ENCODE assay signal across 10 cellular contexts in the genomic region with DNA sequence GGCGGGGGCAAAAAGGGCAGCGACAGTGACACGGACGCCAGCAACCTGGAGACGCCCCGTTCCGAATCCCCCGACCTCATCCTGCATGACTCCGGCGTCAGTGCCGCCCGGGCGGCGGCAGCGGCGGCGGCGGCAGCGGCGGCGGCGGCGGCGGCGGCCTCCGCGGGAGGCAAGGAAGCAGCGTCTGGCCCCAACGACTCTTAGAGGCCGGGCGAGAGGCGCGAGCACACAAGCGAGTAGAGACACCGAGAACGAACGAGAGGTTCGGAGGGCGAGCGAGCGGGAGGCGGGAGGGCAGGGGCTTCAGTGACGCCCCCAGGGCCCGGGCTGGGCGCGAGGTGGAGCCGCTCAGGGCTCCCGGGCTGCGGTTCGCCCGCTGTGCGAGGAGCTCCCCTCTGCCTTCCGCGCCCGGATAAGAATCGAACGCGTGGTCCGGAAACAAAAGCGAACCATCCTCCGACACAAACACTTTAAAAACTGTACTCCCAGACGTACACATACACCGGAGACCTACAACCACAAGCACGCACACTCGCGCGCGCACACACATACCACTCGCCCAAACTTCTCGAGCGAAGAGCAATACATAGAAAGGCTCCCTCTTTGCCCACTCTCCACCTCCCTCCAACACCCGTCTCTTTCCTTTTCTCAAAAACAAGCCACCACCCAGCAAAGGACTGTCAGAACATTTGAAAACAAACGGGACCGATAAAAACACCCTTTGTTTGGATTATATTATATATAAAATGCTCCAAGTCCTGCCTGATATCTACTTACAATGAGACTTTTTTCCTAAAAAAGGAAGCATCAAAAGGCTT. TPM values are rescaled to one million over a fixed set of nuclear protein-coding genes. Genes with fewer than 3 reads are reported as not detected.
A peak's percentile ranks its signal among the peaks of the same experiment; 100 is the strongest.
DNase-seq lines count a peak whose midpoint lies in the region; ATAC-seq and TF ChIP-seq lines count a peak whose summit lies in the region.
"Had no signal": no experiment of that assay in that cellular context is flagged by ENCODE, and none has a peak within 500 bp of the region (broad histone marks: within the 10 kb centered on the region; RNA-seq: fewer than 3 reads in every experiment).

No MANE protein-coding gene starts in this region.

- H3K27ac Mint-ChIP-seq in CD4-positive, alpha-beta T cell = peak overlapping the region; percentile 59
- peak overlapping the region in 1 of 3 experiments; percentile 47 for H3K27ac Mint-ChIP-seq in nephron

- intact Hi-C loops in CD4-positive, alpha-beta T cell (cut with DNase I, micrococcal nuclease) = loop anchor here (5.0 to 10.0 kb wide), 3 partner anchors 583 to 1747 kb away; a partner anchor contains a TSS
- intact Hi-C loops in colonic mucosa (cut with DNase I) = loop anchor here (10.0 kb wide), 1 partner anchor 763 kb away; no protein-coding TSS in a partner anchor

- H3K4me1 ChIP-seq in colonic mucosa = peaks cover 51% of the 10 kb centered on the region

- H3K9me3 Mint-ChIP-seq in CD4-positive, alpha-beta T cell = no peaks in the 10 kb centered on the region
- H3K9me3 Mint-ChIP-seq in nephron = peaks cover 4% of the 10 kb centered on the region

- H3K27ac ChIP-seq in CD4-positive, alpha-beta T cell (ENCODE audit: low read depth, low read length) = no peak overlapping the region
- H3K27ac ChIP-seq in colonic mucosa = no peak overlapping the region

- H3K4me1 Mint-ChIP-seq in CD4-positive, alpha-beta T cell (ENCODE audit: low read depth) = peaks cover 48% of the 10 kb centered on the region
- peaks cover 29% of the 10 kb centered on the region for H3K4me1 Mint-ChIP-seq in nephron

- CTCF ChIA-PET in CD4-positive, alpha-beta T cell (lab: Charles Lee) = no interaction called here

- H3K27me3 ChIP-seq in CD4-positive, alpha-beta T cell (ENCODE audit: control insufficient read depth, insufficient read depth, low read length) = peaks cover 91% of the 10 kb centered on the region
- peaks cover 93% of the 10 kb centered on the region for H3K27me3 ChIP-seq in colonic mucosa

- peaks cover 81% of the 10 kb centered on the region for H3K27me3 Mint-ChIP-seq in CD4-positive, alpha-beta T cell
- peaks cover 96% of the 10 kb centered on the region for H3K27me3 Mint-ChIP-seq in nephron (ENCODE audit: low read depth)

- no peak overlapping the region for H3K9ac ChIP-seq in colonic mucosa (ENCODE audit: low read depth in 2 of 2, low read length in 2 of 2)

- no peaks in the 10 kb centered on the region for H3K36me3 ChIP-seq in colonic mucosa

- peak; percentile 24 for ATAC-seq in CD4-positive, alpha-beta T cell (ENCODE audit: poor library complexity)
- ATAC-seq in GM18868 (IDR thresholded peaks at IDR 0.05; ENCODE audit: unreplicated experiment) (peak; percentile 16), GM18873 (IDR thresholded peaks at IDR 0.05; ENCODE audit: low FRiP score, unreplicated experiment) (no peak)

- no peak for TF ChIP-seq CTCF in CD4-positive, alpha-beta T cell (IDR thresholded peaks at IDR 0.05)
- TF ChIP-seq CTCF in colonic mucosa (IDR thresholded peaks at IDR 0.05) = no peak
- no peak for TF ChIP-seq CTCF in nephron (IDR thresholded peaks at IDR 0.05; ENCODE audit: unreplicated experiment in 3 of 3)

- DNase-seq in CD4-positive, alpha-beta T cell = peak in 2 of 10 experiments; percentile 20 to 29
- peak; percentile 67 for DNase-seq in NCI-H69 (lab: John Stamatoyannopoulos, UW)
- no peak for DNase-seq in colonic mucosa
- DNase-seq in HT-29 (ENCODE audit: low spot score) = no peak
- DNase-seq in AG08396 (ENCODE audit: low spot score) = no peak

- peak overlapping the region; percentile 39 for H3K4me3 ChIP-seq in colonic mucosa

- H3K36me3 Mint-ChIP-seq in CD4-positive, alpha-beta T cell (ENCODE audit: low read depth) = peaks cover 5% of the 10 kb centered on the region
- no peaks in the 10 kb centered on the region for H3K36me3 Mint-ChIP-seq in nephron (ENCODE audit: low read depth)

- POLR2A ChIA-PET in CD4-positive, alpha-beta T cell (lab: Charles Lee) = interaction anchor here (0.6 to 1.4 kb wide), 5 partner anchors 10 to 1747 kb away, joined by 3 to 7 read pairs (median 3); a partner anchor contains a TSS

- peaks cover 4% of the 10 kb centered on the region for H3K9me3 ChIP-seq in CD4-positive, alpha-beta T cell (ENCODE audit: control insufficient read depth, low read length)
- no peaks in the 10 kb centered on the region for H3K9me3 ChIP-seq in colonic mucosa

- H3K4me3 Mint-ChIP-seq in CD4-positive, alpha-beta T cell = peak overlapping the region; percentile 75
- H3K4me3 Mint-ChIP-seq in nephron = peak overlapping the region; percentile 81 to 91 (median 90)

RNA-seq across cellular contexts. Expression of a gene that starts 2.8 kb away (rescaled TPM):
- not detected for total RNA-seq in CD4-positive, alpha-beta T cell
- not detected for total RNA-seq in colonic mucosa
- not detected in 2 replicates for total RNA-seq in HT-29 (2014; rRNA removed; shearing (Covaris generic))
- total RNA-seq: mononuclear cell, NCI-H460 had no signal

RNA-seq across cellular contexts. Expression of a gene that starts 58.0 kb away (rescaled TPM):
- total RNA-seq in CD4-positive, alpha-beta T cell = 1 to 10 TPM; 7.6 to 7.9 TPM
- total RNA-seq in colonic mucosa = 10 to 100 TPM; 19.1 to 20.7 TPM
- total RNA-seq in HT-29 (2014; rRNA removed; shearing (Covaris generic)) = 3.2 and 12.0 TPM in 2 replicates
